Comparison of ENCODE assay signal across 1 cellular context in the genomic region with DNA sequence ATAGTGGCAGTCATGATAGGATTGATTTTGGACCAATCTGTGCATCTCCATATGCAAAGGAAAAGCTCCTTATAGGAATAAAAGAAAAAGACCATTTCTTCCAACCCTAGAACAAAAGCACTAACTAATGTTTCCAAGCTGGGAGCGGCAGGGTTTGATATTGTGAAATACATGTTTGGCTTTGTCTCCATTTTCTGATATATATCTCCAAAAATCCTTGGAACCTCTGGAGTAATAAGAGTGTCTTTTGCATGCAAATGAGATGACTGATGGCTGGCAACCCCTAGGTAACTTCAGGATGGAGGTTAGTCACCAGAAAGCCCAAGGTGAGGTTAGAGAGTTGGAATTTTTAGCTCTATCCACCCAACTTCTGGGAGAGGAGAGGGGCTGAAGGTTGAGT.
TF ChIP-seq lines count a peak whose summit lies in the region.

No MANE protein-coding gene starts in this region.

TF ChIP-seq in HepG2, 621 proteins besides CTCF, POLR2A, EP300 and RAD21:
- TF ChIP-seq ZNF569 (CRISPR knock-in tag; IDR thresholded peaks at IDR 0.05; ENCODE audit: borderline replicate concordance) (no peak), CEBPB (IDR thresholded peaks at IDR 0.05; ENCODE audit: borderline replicate concordance, low read depth, low read length) (peak; percentile 35; the same call in 1 of the 2 replicates), ZBTB20 (CRISPR knock-in tag; IDR thresholded peaks at IDR 0.05; ENCODE audit: borderline replicate concordance, low read depth) (no peak), ZNF724P (CRISPR knock-in tag; IDR thresholded peaks at IDR 0.05; ENCODE audit: borderline replicate concordance) (no peak), ZFYVE20 (CRISPR knock-in tag; IDR thresholded peaks at IDR 0.05; ENCODE audit: borderline replicate concordance, low read depth) (no peak)
- TF ChIP-seq, protein P1, sequence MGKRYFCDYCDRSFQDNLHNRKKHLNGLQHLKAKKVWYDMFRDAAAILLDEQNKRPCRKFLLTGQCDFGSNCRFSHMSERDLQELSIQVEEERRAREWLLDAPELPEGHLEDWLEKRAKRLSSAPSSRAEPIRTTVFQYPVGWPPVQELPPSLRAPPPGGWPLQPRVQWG (CRISPR knock-in tag; IDR thresholded peaks at IDR 0.05; ENCODE audit: borderline replicate concordance, low read depth) = no peak
TF ChIP-seq in HepG2: peak in this region for 1.
